38 cellular contexts compared by ENCODE assay signal in the genomic region with DNA sequence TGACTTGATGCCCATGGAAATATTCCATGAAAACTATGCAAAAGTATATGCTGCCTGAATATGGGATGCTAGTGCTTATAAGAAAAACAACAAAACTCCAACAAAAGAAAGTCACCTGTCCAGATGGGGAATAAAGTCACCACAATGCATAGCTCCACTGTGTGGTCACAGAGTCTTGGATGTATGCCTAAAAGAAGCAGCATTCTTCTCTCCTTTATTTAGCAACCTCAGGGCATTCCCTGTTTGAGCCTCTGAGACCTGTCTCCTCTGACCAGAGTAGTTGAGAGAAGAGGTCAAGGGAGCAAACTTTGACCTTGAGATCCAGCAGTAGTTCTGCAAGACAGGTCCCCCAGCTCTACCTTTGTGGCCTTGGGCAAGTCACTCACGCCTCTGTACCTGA.
"Had no signal": no experiment of that assay in that cellular context is flagged by ENCODE, and none has a peak within 500 bp of the region (broad histone marks: within the 10 kb centered on the region; RNA-seq: fewer than 3 reads in every experiment).

No MANE protein-coding gene starts in this region.

- H3K27me3 Mint-ChIP-seq: activated naive CD4-positive, alpha-beta T cell treated with anti-CD3 and anti-CD28 coated beads, Interleukin-2, amount 10 ng/mL, durations not matched to agents 7 days and 5 days; activated naive CD4-positive, alpha-beta T cell treated with anti-CD3 and anti-CD28 coated beads, Interleukin-2, amount 50 U/mL, for 24 hours; activated naive CD8-positive, alpha-beta T cell treated with anti-CD3 and anti-CD28 coated beads for 36 hours; activated naive CD8-positive, alpha-beta T cell treated with anti-CD3 and anti-CD28 coated beads, Interleukin-2, amount 10 ng/mL, durations not matched to agents 7 days and 5 days; activated naive CD8-positive, alpha-beta T cell treated with anti-CD3 and anti-CD28 coated beads, Interleukin-2, amount 50 U/mL, for 24 hours; activated T-cell treated with anti-CD3 and anti-CD28 coated beads, Interleukin-2, amount 50 U/mL, for 24 hours; activated T-helper 17 cell treated with anti-CD3 and anti-CD28 coated beads, Interleukin-2, amount 50 U/mL, for 72 hours; brain; central memory CD8-positive, alpha-beta T cell had no signal

- H3K4me1 ChIP-seq: adrenal gland, ascending aorta, body of pancreas, breast epithelium had no signal

- H3K36me3 Mint-ChIP-seq: activated naive CD4-positive, alpha-beta T cell treated with anti-CD3 and anti-CD28 coated beads, Interleukin-2, amount 10 ng/mL, durations not matched to agents 7 days and 5 days; activated naive CD4-positive, alpha-beta T cell treated with anti-CD3 and anti-CD28 coated beads, Interleukin-2, amount 50 U/mL, for 24 hours; activated naive CD4-positive, alpha-beta T cell treated with anti-CD3 and anti-CD28 coated beads, Interleukin-2, amount 50 U/mL, for 72 hours; activated naive CD8-positive, alpha-beta T cell; activated naive CD8-positive, alpha-beta T cell treated with anti-CD3 and anti-CD28 coated beads for 36 hours; activated naive CD8-positive, alpha-beta T cell treated with anti-CD3 and anti-CD28 coated beads, Interleukin-2, amount 10 ng/mL, durations not matched to agents 7 days and 5 days; brain had no signal

- H3K4me1 Mint-ChIP-seq: activated naive CD4-positive, alpha-beta T cell treated with anti-CD3 and anti-CD28 coated beads, Interleukin-2, amount 10 ng/mL, durations not matched to agents 7 days and 5 days; activated naive CD4-positive, alpha-beta T cell treated with anti-CD3 and anti-CD28 coated beads, Interleukin-2, amount 50 U/mL, for 24 hours; activated naive CD8-positive, alpha-beta T cell treated with anti-CD3 and anti-CD28 coated beads for 36 hours; activated naive CD8-positive, alpha-beta T cell treated with anti-CD3 and anti-CD28 coated beads, Interleukin-2, amount 10 ng/mL, durations not matched to agents 7 days and 5 days; activated naive CD8-positive, alpha-beta T cell treated with anti-CD3 and anti-CD28 coated beads, Interleukin-2, amount 50 U/mL, for 24 hours; activated T-helper 17 cell treated with anti-CD3 and anti-CD28 coated beads, Interleukin-2, amount 50 U/mL, for 72 hours; central memory CD8-positive, alpha-beta T cell had no signal

- H3K36me3 ChIP-seq: adrenal gland, ascending aorta, brain microvascular endothelial cell, breast epithelium, cardiac muscle cell had no signal

- H3K27ac ChIP-seq: adrenal gland, ascending aorta, body of pancreas, brain microvascular endothelial cell, breast epithelium, cardiac muscle cell had no signal

- H3K27me3 ChIP-seq: adrenal gland, ascending aorta, body of pancreas, brain microvascular endothelial cell, breast epithelium, cardiac muscle cell had no signal

- H3K27ac Mint-ChIP-seq: activated naive CD4-positive, alpha-beta T cell treated with anti-CD3 and anti-CD28 coated beads for 36 hours; activated naive CD4-positive, alpha-beta T cell treated with anti-CD3 and anti-CD28 coated beads, Interleukin-2, amount 10 ng/mL, durations not matched to agents 7 days and 5 days; activated naive CD4-positive, alpha-beta T cell treated with anti-CD3 and anti-CD28 coated beads, Interleukin-2, amount 50 U/mL, for 24 hours; activated naive CD4-positive, alpha-beta T cell treated with anti-CD3 and anti-CD28 coated beads, Interleukin-2, amount 50 U/mL, for 72 hours; activated naive CD8-positive, alpha-beta T cell; activated naive CD8-positive, alpha-beta T cell treated with anti-CD3 and anti-CD28 coated beads for 36 hours; activated naive CD8-positive, alpha-beta T cell treated with anti-CD3 and anti-CD28 coated beads, Interleukin-2, amount 10 ng/mL, durations not matched to agents 7 days and 5 days; activated naive CD8-positive, alpha-beta T cell treated with anti-CD3 and anti-CD28 coated beads, Interleukin-2, amount 50 U/mL, for 24 hours; activated T-cell treated with anti-CD3 and anti-CD28 coated beads, Interleukin-2, amount 50 U/mL, for 24 hours; activated T-cell treated with anti-CD3 and anti-CD28 coated beads, Interleukin-2, amount 50 U/mL, for 72 hours; activated T-helper 1 cell treated with anti-CD3 and anti-CD28 coated beads, Interleukin-12 subunit alpha, Interleukin-12 subunit beta, Interleukin-2, Interleukin-4 antibody, amounts not matched to agents 30 ng/mL and 10 ng/mL and 1 ng/mL, durations not matched to agents 14 hours and 24 hours and 36 hours; activated T-helper 17 cell treated with anti-CD3 and anti-CD28 coated beads, Interleukin-2, amount 50 U/mL, for 72 hours; activated T-helper 2 cell treated with anti-CD3 and anti-CD28 coated beads, Interferon-gamma antibody, Interleukin-2, Interleukin-4, amounts not matched to agents 10 μg/mL and 5 μg/mL and 100 μg/mL, durations not matched to agents 14 hours and 24 hours and 36 hours had no signal

- H3K9me3 ChIP-seq: adrenal gland, ascending aorta, body of pancreas, breast epithelium had no signal

- ATAC-seq: activated naive CD4-positive, alpha-beta T cell treated with anti-CD3 and anti-CD28 coated beads, Interleukin-2, amount 50 U/mL, for 72 hours; activated naive CD8-positive, alpha-beta T cell treated with anti-CD3 and anti-CD28 coated beads, Interleukin-2, amount 50 U/mL, for 24 hours; activated T-cell treated with anti-CD3 and anti-CD28 coated beads, Interleukin-2, amount 50 U/mL, for 4 hours; activated T-cell treated with anti-CD3 and anti-CD28 coated beads, Interleukin-2, amount 50 U/mL, for 72 hours; activated T-helper 17 cell treated with anti-CD3 and anti-CD28 coated beads, Interleukin-2, amount 50 U/mL, for 72 hours; body of pancreas had no signal

- H3K4me3 ChIP-seq: adrenal gland, ascending aorta, body of pancreas, breast epithelium, cardiac muscle cell had no signal

- H3K9me3 Mint-ChIP-seq: activated naive CD4-positive, alpha-beta T cell treated with anti-CD3 and anti-CD28 coated beads, Interleukin-2, amount 10 ng/mL, durations not matched to agents 7 days and 5 days; activated naive CD4-positive, alpha-beta T cell treated with anti-CD3 and anti-CD28 coated beads, Interleukin-2, amount 50 U/mL, for 24 hours; activated T-cell treated with anti-CD3 and anti-CD28 coated beads, Interleukin-2, amount 50 U/mL, for 24 hours; activated T-helper 17 cell treated with anti-CD3 and anti-CD28 coated beads, Interleukin-2, amount 50 U/mL, for 72 hours; activated T-helper 2 cell treated with anti-CD3 and anti-CD28 coated beads, Interferon-gamma antibody, Interleukin-2, Interleukin-4, amounts not matched to agents 10 μg/mL and 5 μg/mL and 100 μg/mL, durations not matched to agents 14 hours and 24 hours and 36 hours had no signal

- H3K4me3 Mint-ChIP-seq: activated naive CD4-positive, alpha-beta T cell treated with anti-CD3 and anti-CD28 coated beads for 36 hours; activated naive CD4-positive, alpha-beta T cell treated with anti-CD3 and anti-CD28 coated beads, Interleukin-2, amount 10 ng/mL, durations not matched to agents 7 days and 5 days; activated naive CD4-positive, alpha-beta T cell treated with anti-CD3 and anti-CD28 coated beads, Interleukin-2, amount 50 U/mL, for 24 hours; activated naive CD8-positive, alpha-beta T cell; activated naive CD8-positive, alpha-beta T cell treated with anti-CD3 and anti-CD28 coated beads for 36 hours; activated naive CD8-positive, alpha-beta T cell treated with anti-CD3 and anti-CD28 coated beads, Interleukin-2, amount 10 ng/mL, durations not matched to agents 7 days and 5 days; activated naive CD8-positive, alpha-beta T cell treated with anti-CD3 and anti-CD28 coated beads, Interleukin-2, amount 50 U/mL, for 24 hours; activated T-cell treated with anti-CD3 and anti-CD28 coated beads, Interleukin-2, amount 50 U/mL, for 24 hours; activated T-cell treated with anti-CD3 and anti-CD28 coated beads, Interleukin-2, amount 50 U/mL, for 4 hours; activated T-cell treated with anti-CD3 and anti-CD28 coated beads, Interleukin-2, amount 50 U/mL, for 72 hours; activated T-helper 1 cell treated with anti-CD3 and anti-CD28 coated beads, Interleukin-12 subunit alpha, Interleukin-12 subunit beta, Interleukin-2, Interleukin-4 antibody, amounts not matched to agents 30 ng/mL and 10 ng/mL and 1 ng/mL, durations not matched to agents 14 hours and 24 hours and 36 hours; activated T-helper 17 cell treated with anti-CD3 and anti-CD28 coated beads, Interleukin-2, amount 50 U/mL, for 72 hours; brain; central memory CD8-positive, alpha-beta T cell had no signal

- DNase-seq: activated effector memory CD4-positive, alpha-beta T cell treated with anti-CD3 and anti-CD28 coated beads, Interleukin-2, amount 50 U/mL, for 16 hours; activated effector memory CD4-positive, alpha-beta T cell treated with Interleukin-2 at 50 U/mL for 16 hours; activated gamma-delta T cell; activated gamma-delta T cell treated with Interleukin-2 at 50 U/mL for 16 hours; activated naive CD4-positive, alpha-beta T cell; activated naive CD4-positive, alpha-beta T cell treated with anti-CD3 and anti-CD28 coated beads for 36 hours; activated naive CD4-positive, alpha-beta T cell treated with anti-CD3 and anti-CD28 coated beads, Interleukin-2, amount 10 ng/mL, durations not matched to agents 7 days and 5 days; activated naive CD4-positive, alpha-beta T cell treated with anti-CD3 and anti-CD28 coated beads, Interleukin-2, amount 50 U/mL, for 16 hours; activated naive CD4-positive, alpha-beta T cell treated with Interleukin-2 at 50 U/mL for 16 hours; activated naive CD8-positive, alpha-beta T cell treated with anti-CD3 and anti-CD28 coated beads for 36 hours; activated naive CD8-positive, alpha-beta T cell treated with anti-CD3 and anti-CD28 coated beads, Interleukin-2, amount 10 ng/mL, durations not matched to agents 7 days and 5 days; activated naive CD8-positive, alpha-beta T cell treated with anti-CD3 and anti-CD28 coated beads, Interleukin-2, amount 50 U/mL, for 24 hours; activated T-cell treated with anti-CD3 and anti-CD28 coated beads, Interleukin-2, amount 50 U/mL, for 1 hour; activated T-cell treated with anti-CD3 and anti-CD28 coated beads, Interleukin-2, amount 50 U/mL, for 24 hours; activated T-cell treated with anti-CD3 and anti-CD28 coated beads, Interleukin-2, amount 50 U/mL, for 4 hours; activated T-cell treated with anti-CD3 and anti-CD28 coated beads, Interleukin-2, amount 50 U/mL, for 48 hours; activated T-cell treated with anti-CD3 and anti-CD28 coated beads, Interleukin-2, amount 50 U/mL, for 72 hours; adrenal gland; amniotic stem cell; amygdala; anterior cingulate cortex; aorta; body of pancreas; brain microvascular endothelial cell; caudate nucleus; central memory CD4-positive, alpha-beta T cell; cerebellar nuclear complex had no signal
